In genomic region chr6:105836379-105836778, GRCh38 we compare ENCODE assay signal across 18 cellular contexts.
"Had no signal": no experiment of that assay in that cellular context is flagged by ENCODE, and none has a peak within 500 bp of the region (broad histone marks: within the 10 kb centered on the region; RNA-seq: fewer than 3 reads in every experiment).

No MANE protein-coding gene starts in this region.

- H3K27ac ChIP-seq: coronary artery, gastrocnemius medialis, heart right ventricle, left ventricle myocardium inferior, lower lobe of right lung, neutrophil, stomach, thoracic aorta, transverse colon had no signal

- H3K27ac Mint-ChIP-seq: immature natural killer cell; naive thymus-derived CD4-positive, alpha-beta T cell had no signal

- H3K9me3 ChIP-seq: gastrocnemius medialis, heart right ventricle, left ventricle myocardium inferior, lower lobe of right lung, neutrophil, stomach, thoracic aorta, transverse colon had no signal

- H3K4me3 ChIP-seq: coronary artery, gastrocnemius medialis, heart right ventricle, left ventricle myocardium inferior, lower lobe of right lung, stomach, thoracic aorta, transverse colon had no signal

- ATAC-seq: gastrocnemius medialis; heart right ventricle; naive thymus-derived CD4-positive, alpha-beta T cell; sciatic nerve had no signal

- H3K4me1 Mint-ChIP-seq: immature natural killer cell had no signal

- H3K4me3 Mint-ChIP-seq: immature natural killer cell; naive thymus-derived CD4-positive, alpha-beta T cell had no signal

- H3K36me3 Mint-ChIP-seq: immature natural killer cell had no signal

- H3K36me3 ChIP-seq: gastrocnemius medialis, heart right ventricle, left ventricle myocardium inferior, lower lobe of right lung, neutrophil, stomach, thoracic aorta, transverse colon had no signal

- H3K27me3 ChIP-seq: gastrocnemius medialis, heart right ventricle, neutrophil, stomach, transverse colon had no signal

- H3K9me3 Mint-ChIP-seq: immature natural killer cell had no signal

- H3K4me1 ChIP-seq: gastrocnemius medialis, stomach, transverse colon had no signal

- DNase-seq: effector CD4-positive, alpha-beta T cell; gastrocnemius medialis; heart right ventricle; immature natural killer cell; left ventricle myocardium inferior; lower lobe of right lung; naive thymus-derived CD4-positive, alpha-beta T cell; posterior cingulate gyrus; stimulated activated CD4-positive, alpha-beta T cell treated with anti-CD3 and anti-CD28 coated beads, Interleukin-2, amount 100 ng/mL, for 24 hours; stimulated activated CD4-positive, alpha-beta T cell treated with anti-CD3 and anti-CD28 coated beads, Interleukin-4, amount 100 ng/mL, for 4 hours; stimulated activated naive CD4-positive, alpha-beta T cell; stomach; substantia nigra; transverse colon had no signal
